ENCODE assay signal across 16 cellular contexts in genomic region chr17:73874008-73874407, GRCh38.
DNase-seq lines count a peak whose midpoint lies in the region; ATAC-seq and TF ChIP-seq lines count a peak whose summit lies in the region.
"Had no signal": no experiment of that assay in that cellular context is flagged by ENCODE, and none has a peak within 500 bp of the region (broad histone marks: within the 10 kb centered on the region; RNA-seq: fewer than 3 reads in every experiment).

No MANE protein-coding gene starts in this region.

- peak; percentile 21 for DNase-seq in hepatocyte (ENCODE audit: low spot score)
- DNase-seq in GOT3 (lab: John Stamatoyannopoulos, UW), result no peak
- DNase-seq in left colon, result no peak
- DNase-seq in aorta, result no peak
- DNase-seq: activated CD4-positive, alpha-beta T cell treated with anti-CD3 and anti-CD28 coated beads for 4 hours; C1 segment of cervical spinal cord; glutamatergic neuron; GM23248; IMR-90; NCI-H1436; NCI-H510A; nephron progenitor cell; T-helper 1 cell had no signal

- H3K27me3 ChIP-seq in hepatocyte (peaks cover 4% of the 10 kb centered on the region), aorta (ENCODE audit: control insufficient read depth in 1 of 2, insufficient read depth in 2 of 2, low read length in 1 of 2) (no peaks in the 10 kb centered on the region)

- no peaks in the 10 kb centered on the region for H3K36me3 ChIP-seq in hepatocyte (replicated peaks; ENCODE audit: insufficient read depth, low read depth)
- no peaks in the 10 kb centered on the region for H3K36me3 ChIP-seq in aorta (ENCODE audit: control insufficient read depth in 1 of 2, insufficient read depth in 2 of 2, low read length in 1 of 2)

- 70% methylated on average over 4 of the region's 4 CpGs for WGBS in hepatocyte (ENCODE audit: low lambda C conversion rate, missing lambda C conversion rate)
- 85 to 89% methylated on average over 4 of the region's 4 CpGs for WGBS in aorta, 2 donors

- no peak overlapping the region for H3K27ac ChIP-seq in hepatocyte
- H3K27ac ChIP-seq in aorta (ENCODE audit: low read depth in 1 of 2, low read length in 2 of 2), result no peak overlapping the region
- H3K27ac ChIP-seq: GM23248 had no signal

- H3K4me3 ChIP-seq in hepatocyte (no peak overlapping the region), aorta (ENCODE audit: low read length in 2 of 2) (no peak overlapping the region)
- H3K4me3 ChIP-seq: GM23248 had no signal

- H3K9me3 ChIP-seq in hepatocyte (ENCODE audit: low read depth), result no peaks in the 10 kb centered on the region
- H3K9me3 ChIP-seq in aorta (ENCODE audit: control insufficient read depth, low read length), result no peaks in the 10 kb centered on the region

- TF ChIP-seq CTCF in hepatocyte (IDR thresholded peaks at IDR 0.05; ENCODE audit: poor library complexity), result no peak

- ATAC-seq in GM18498 (IDR thresholded peaks at IDR 0.05; ENCODE audit: unreplicated experiment) (peak; percentile 61), GM19463 (IDR thresholded peaks at IDR 0.05; ENCODE audit: unreplicated experiment) (peak; percentile 85), HG03196 (IDR thresholded peaks at IDR 0.05; ENCODE audit: unreplicated experiment) (peak; percentile 62), left colon (no peak), aorta (ENCODE audit: low FRiP score) (no peak)

- intact Hi-C loops in left colon (cut with DNase I, micrococcal nuclease) (no loop called here), aorta (cut with DNase I) (no loop called here)

- H3K4me1 ChIP-seq in hepatocyte (ENCODE audit: insufficient read depth) (no peaks in the 10 kb centered on the region), aorta (ENCODE audit: control insufficient read depth in 1 of 2, insufficient read depth in 2 of 2, low read length in 2 of 2) (no peaks in the 10 kb centered on the region)

- H3K4me2 ChIP-seq in hepatocyte, result no peak overlapping the region

- H3K79me2 ChIP-seq in hepatocyte, result no peaks in the 10 kb centered on the region

- H4K20me1 ChIP-seq in hepatocyte (ENCODE audit: insufficient read depth, poor library complexity, severe bottlenecking), result no peaks in the 10 kb centered on the region

- H3K9me2 ChIP-seq in hepatocyte (replicated peaks; ENCODE audit: insufficient read depth), result no peaks in the 10 kb centered on the region

- no peak overlapping the region for H2AFZ ChIP-seq in hepatocyte
- H2AFZ ChIP-seq: GM23248 had no signal

Comparison
In these comparisons a context has a peak if more than half of its experiments do, and no peak if none do; other contexts are left out.
1. ATAC-seq: peak in GM18498 (single experiment), GM19463 (single experiment) and HG03196 (single experiment); none in left colon (single experiment) and aorta (single experiment).